ENCODE assay signal across 20 cellular contexts in the genomic region with DNA sequence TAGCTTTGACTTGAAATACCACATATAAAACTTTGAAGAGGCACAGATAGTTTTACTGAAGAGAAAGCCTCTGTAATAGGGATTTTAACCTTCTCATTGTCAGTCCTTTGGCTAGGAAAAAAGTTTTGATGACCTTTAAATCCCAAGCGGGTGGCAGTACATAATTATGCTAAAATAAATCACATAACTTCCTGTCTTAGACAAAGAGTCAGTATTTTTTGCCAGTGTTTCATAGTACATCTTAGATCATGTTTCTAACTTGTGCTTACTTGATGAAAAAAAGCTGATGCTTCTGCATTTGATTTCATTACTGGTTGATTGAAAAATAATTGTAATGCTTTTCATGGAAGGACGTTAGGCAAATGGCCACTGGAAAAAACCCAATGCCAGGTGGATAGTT. TPM values are rescaled to one million over a fixed set of nuclear protein-coding genes. Genes with fewer than 3 reads are reported as not detected.
"Had no signal": no experiment of that assay in that cellular context is flagged by ENCODE, and none has a peak within 500 bp of the region (broad histone marks: within the 10 kb centered on the region; RNA-seq: fewer than 3 reads in every experiment).

No MANE protein-coding gene starts in this region.

- FAIRE-seq: astrocyte, kidney had no signal

- H3K4me1 ChIP-seq: foreskin keratinocyte, uterus had no signal

- H3K4me2 ChIP-seq: smooth muscle cell had no signal

- DNase-seq: activated CD4-positive, alpha-beta T cell treated with anti-CD3 and anti-CD28 coated beads, Interleukin-2, amount 10 ng/mL, durations not matched to agents 24 days and 14 days; activated CD8-positive, alpha-beta memory T cell treated with anti-CD3 and anti-CD28 coated beads, Interleukin-2, amount 50 U/mL, for 48 hours; activated CD8-positive, alpha-beta T cell treated with anti-CD3 and anti-CD28 coated beads, Interleukin-2, amount 10 ng/mL, durations not matched to agents 7 days and 5 days; activated effector memory CD4-positive, alpha-beta T cell treated with anti-CD3 and anti-CD28 coated beads, Interleukin-2, amount 50 U/mL, for 16 hours; activated T-cell treated with anti-CD3 and anti-CD28 coated beads, Interleukin-2, amount 50 U/mL, for 72 hours; endodermal cell; foreskin keratinocyte; glutamatergic neuron; kidney; mesenchymal stem cell; mucosa of descending colon; naive B cell; ovary; right lobe of liver; stimulated activated CD4-positive, alpha-beta T cell treated with anti-CD3 and anti-CD28 coated beads, Interleukin-4, amount 100 ng/mL, for 24 hours; tibial artery; uterus had no signal

- H3K27me3 ChIP-seq: foreskin keratinocyte, ovary, right lobe of liver, tibial artery, uterus had no signal

- H3K9me3 ChIP-seq: mucosa of descending colon, ovary, right lobe of liver, tibial artery, uterus had no signal

- H3K27ac ChIP-seq: foreskin keratinocyte, ovary, right lobe of liver, tibial artery, uterus had no signal

- H3K4me3 ChIP-seq: mucosa of descending colon, ovary, right lobe of liver, smooth muscle cell, tibial artery, uterus had no signal

- ATAC-seq: activated CD8-positive, alpha-beta T cell treated with anti-CD3 and anti-CD28 coated beads, Interleukin-2, amount 10 ng/mL, durations not matched to agents 7 days and 5 days; activated T-cell treated with anti-CD3 and anti-CD28 coated beads, Interleukin-2, amount 50 U/mL, for 72 hours; foreskin keratinocyte; mucosa of descending colon; stimulated activated effector memory CD8-positive, alpha-beta T cell treated with anti-CD3 and anti-CD28 coated beads, Interleukin-12 subunit alpha, Interleukin-12 subunit beta, amount 100 ng/mL, for 72 hours had no signal

- H3K36me3 ChIP-seq: ovary, uterus had no signal

RNA-seq across cellular contexts. Expression of a gene that starts 5.8 kb away (rescaled TPM):
- total RNA-seq: activated CD4-positive, alpha-beta T cell treated with anti-CD3 and anti-CD28 coated beads, Interleukin-2, amount 10 ng/mL, durations not matched to agents 24 days and 14 days; activated CD8-positive, alpha-beta T cell treated with anti-CD3 and anti-CD28 coated beads, Interleukin-2, amount 10 ng/mL, durations not matched to agents 7 days and 5 days had no signal
